In genomic region chr10:44466236-44466635, GRCh38 we compare ENCODE assay signal across 20 cellular contexts.
DNase-seq lines count a peak whose midpoint lies in the region; ATAC-seq and TF ChIP-seq lines count a peak whose summit lies in the region.
"Had no signal": no experiment of that assay in that cellular context is flagged by ENCODE, and none has a peak within 500 bp of the region (broad histone marks: within the 10 kb centered on the region; RNA-seq: fewer than 3 reads in every experiment).

No MANE protein-coding gene starts in this region.

- H3K79me2 ChIP-seq in PC-9 (ENCODE audit: low read depth): no peaks in the 10 kb centered on the region

- intact Hi-C loops in IMR-90 (cut with micrococcal nuclease): no loop called here
- intact Hi-C loops in PC-9 (cut with micrococcal nuclease; ENCODE audit: unreplicated experiment): no loop called here

- H3K27me3 ChIP-seq in IMR-90 (ENCODE audit: control insufficient read depth, insufficient read depth, low read length) (peaks cover 5% of the 10 kb centered on the region), brain microvascular endothelial cell (replicated peaks) (no peaks in the 10 kb centered on the region), PC-9 (ENCODE audit: insufficient read depth, low read depth) (peaks cover 55% of the 10 kb centered on the region)

- no peaks in the 10 kb centered on the region for H3K9me1 ChIP-seq in IMR-90 (ENCODE audit: insufficient read depth, low read length)

- peak; percentile 49; the same call in 1 of the 2 replicates for ATAC-seq in IMR-90 (ENCODE audit: low read depth)

- no peak overlapping the region for H2BK20ac ChIP-seq in IMR-90 (ENCODE audit: low read depth, low read length)

- H3K4me3 ChIP-seq in IMR-90 (ENCODE audit: insufficient read depth, low read depth, low read length) (no peak overlapping the region), brain microvascular endothelial cell (ENCODE audit: low read depth, low read length) (no peak overlapping the region), fibroblast of the aortic adventitia (ENCODE audit: low read depth, low read length) (no peak overlapping the region), PC-9 (no peak overlapping the region)

- no peak overlapping the region for H4K8ac ChIP-seq in IMR-90 (ENCODE audit: low read depth in 2 of 2, low read length in 2 of 2)

- H3K9me3 ChIP-seq in IMR-90 (ENCODE audit: control insufficient read depth, insufficient read depth, low read length): no peaks in the 10 kb centered on the region
- H3K9me3 ChIP-seq in PC-9 (ENCODE audit: insufficient read depth, low read depth): no peaks in the 10 kb centered on the region
- H3K9me3 ChIP-seq: SK-N-SH had no signal

- dilution Hi-C loops in IMR-90 (cut with HindIII; ENCODE audit: low sequenced_read_pairs, unreplicated experiment): no loop called here

- no peak overlapping the region for H4K91ac ChIP-seq in IMR-90 (ENCODE audit: insufficient read depth, low read depth, low read length)

- H3K36me3 ChIP-seq in IMR-90 (ENCODE audit: control insufficient read depth, insufficient read depth, low read length) (no peaks in the 10 kb centered on the region), brain microvascular endothelial cell (replicated peaks) (no peaks in the 10 kb centered on the region), PC-9 (ENCODE audit: low read depth) (no peaks in the 10 kb centered on the region)

- H3F3A ChIP-seq in PC-9 (ENCODE audit: insufficient read depth, low read depth): no peaks in the 10 kb centered on the region

- no peak overlapping the region for H2AK5ac ChIP-seq in IMR-90 (ENCODE audit: low read depth, low read length)

- H2BK15ac ChIP-seq in IMR-90 (ENCODE audit: low read depth, low read length): no peak overlapping the region

- H3K9ac ChIP-seq in IMR-90 (ENCODE audit: low read depth, low read length): no peak overlapping the region
- H3K9ac ChIP-seq: KMS-11, SK-N-SH had no signal

- no peak overlapping the region for H4K5ac ChIP-seq in IMR-90 (ENCODE audit: low read depth, low read length)

- H3K4me2 ChIP-seq in IMR-90 (ENCODE audit: low read depth, low read length) (no peak overlapping the region), PC-9 (no peak overlapping the region)
- H3K4me2 ChIP-seq: KMS-11, SK-N-SH had no signal

- no CpG with 5 or more reads among the region's 2 CpGs for WGBS in IMR-90 (ENCODE audit: extremely low coverage in 2 of 2, insufficient read length in 1 of 2), 2 experiments

- TF ChIP-seq CTCF in IMR-90 (conservative IDR thresholded peaks at IDR 0.05; ENCODE audit: low read depth, low read length): no peak
- TF ChIP-seq CTCF in brain microvascular endothelial cell (IDR thresholded peaks at IDR 0.05; ENCODE audit: low read depth, low read length, missing control alignments): no peak
- TF ChIP-seq CTCF in fibroblast of the aortic adventitia (IDR thresholded peaks at IDR 0.05; ENCODE audit: insufficient read depth, low read length): no peak
- no peak for TF ChIP-seq CTCF in PC-9 (conservative IDR thresholded peaks at IDR 0.05)

- DNase-seq in AG20443 (ENCODE audit: low spot score) (peak; percentile 20), IMR-90 (peak; percentile 51), brain microvascular endothelial cell (peak; percentile 49), fibroblast of the aortic adventitia (ENCODE audit: low read depth) (peak; percentile 58), COR-L47 (lab: John Stamatoyannopoulos, UW) (no peak), PC-9 (no peak), T-helper 2 cell (no peak)
- DNase-seq in stimulated activated CD4-positive, alpha-beta T cell treated with anti-CD3 and anti-CD28 coated beads, Interleukin-2, amount 100 ng/mL, for 24 hours: no peak
- DNase-seq: DMS153; NCI-H1048; NCI-H1436; NCI-H1930; NCI-H2171; NCI-H446; NCI-H526 treated with DMSO at 0.1 percent for 48 hours; NK-92 treated with Interleukin-12 subunit alpha and Interleukin-12 subunit beta, amount 100 ng/mL, for 24 hours; SHP77; SK-N-SH had no signal

- H3K9me2 ChIP-seq in PC-9 (ENCODE audit: insufficient read depth): no peaks in the 10 kb centered on the region
- H3K9me2 ChIP-seq: SK-N-SH had no signal

- H4K20me1 ChIP-seq in IMR-90 (ENCODE audit: insufficient read depth, low read length) (no peaks in the 10 kb centered on the region), PC-9 (ENCODE audit: insufficient read depth) (no peaks in the 10 kb centered on the region)

- H3K79me1 ChIP-seq in IMR-90 (ENCODE audit: low read depth in 1 of 2, low read length in 2 of 2): no peaks in the 10 kb centered on the region

- no peak for TF ChIP-seq POLR2A in IMR-90 (IDR thresholded peaks at IDR 0.05; ENCODE audit: low read depth, low read length)

- H2BK5ac ChIP-seq in IMR-90 (ENCODE audit: low read depth, low read length, poor library complexity, severe bottlenecking): no peak overlapping the region

- POLR2A ChIA-PET in IMR-90 (lab: Charles Lee; ENCODE audit: unreplicated experiment): no interaction called here
- POLR2A ChIA-PET in PC-9 (lab: Charles Lee; ENCODE audit: unreplicated experiment): no interaction called here

- BruUV-seq in IMR-90 (replicated peaks; lab: Mats Ljungman, UMichigan) (no TSS peak), PC-9 (replicated peaks; lab: Mats Ljungman, UMichigan) (no TSS peak)

- no peak overlapping the region for H3K14ac ChIP-seq in IMR-90 (replicated peaks; ENCODE audit: low read depth, low read length)

- CTCF ChIA-PET in IMR-90 (lab: Yijun Ruan, JAX) (interaction anchor here (1.0 kb wide), 1 partner anchor 389 kb away, joined by 3 read pairs; no protein-coding TSS in a partner anchor), PC-9 (lab: Charles Lee) (no interaction called here)

- no peak overlapping the region for H3K4ac ChIP-seq in IMR-90 (ENCODE audit: low read depth, low read length)

- H2AFZ ChIP-seq in IMR-90 (replicated peaks; ENCODE audit: low read length, poor library complexity) (no peak overlapping the region), PC-9 (no peak overlapping the region)

- no peak overlapping the region for H2AK9ac ChIP-seq in IMR-90 (replicated peaks; ENCODE audit: low read depth, low read length, poor library complexity)

- peaks cover 5% of the 10 kb centered on the region for H3K4me1 ChIP-seq in IMR-90 (ENCODE audit: control insufficient read depth, insufficient read depth, low read length)
- H3K4me1 ChIP-seq in PC-9 (replicated peaks; ENCODE audit: insufficient read depth): no peaks in the 10 kb centered on the region

- H3K56ac ChIP-seq in IMR-90 (ENCODE audit: extremely low read depth, insufficient read depth, low read length): no peak overlapping the region

- TF ChIP-seq RAD21 in IMR-90 (IDR thresholded peaks at IDR 0.05; ENCODE audit: low read length): no peak

- in situ Hi-C loops in IMR-90 (cut with MboI; ENCODE audit: low sequenced_read_pairs) (no loop called here), brain microvascular endothelial cell (cut with HindIII; ENCODE audit: low pct_ligation_motif_present, low sequenced_read_pairs) (no loop called here)

- H3K23ac ChIP-seq in IMR-90 (ENCODE audit: low read depth, low read length): no peak overlapping the region

- H2BK120ac ChIP-seq in IMR-90 (ENCODE audit: low read depth, low read length): no peak overlapping the region

- H3K18ac ChIP-seq in IMR-90 (ENCODE audit: low read depth, low read length): no peak overlapping the region

- H3K27ac ChIP-seq in IMR-90 (ENCODE audit: insufficient read depth, low read length) (no peak overlapping the region), brain microvascular endothelial cell (peak overlapping the region; percentile 28), PC-9 (no peak overlapping the region)
- H3K27ac ChIP-seq: 22Rv1, KMS-11 had no signal

TF ChIP-seq in IMR-90, 13 proteins besides CTCF, POLR2A, EP300 and RAD21:
- TF ChIP-seq USF2 (IDR thresholded peaks at IDR 0.05; ENCODE audit: low read depth, low read length) (no peak), BHLHE40 (IDR thresholded peaks at IDR 0.05; ENCODE audit: low read depth, low read length) (no peak), CHD1 (IDR thresholded peaks at IDR 0.05; ENCODE audit: low read depth, low read length) (no peak), MXI1 (IDR thresholded peaks at IDR 0.05; ENCODE audit: borderline replicate concordance, low read depth, low read length) (no peak), ELK1 (IDR thresholded peaks at IDR 0.05; ENCODE audit: borderline replicate concordance, low read depth, low read length) (no peak), RFX5 (IDR thresholded peaks at IDR 0.05; ENCODE audit: low read depth, low read length) (no peak), FOS (IDR thresholded peaks at IDR 0.05; ENCODE audit: low read depth, low read length) (no peak), MAFK (IDR thresholded peaks at IDR 0.05; ENCODE audit: low read depth, low read length) (no peak), MAZ (IDR thresholded peaks at IDR 0.05; ENCODE audit: borderline replicate concordance, low read depth, low read length) (no peak)

Comparison
In these comparisons a context has a peak if more than half of its experiments do, and no peak if none do; other contexts are left out.
1. DNase-seq: peak in AG20443 (single experiment), IMR-90 (single experiment), brain microvascular endothelial cell (single experiment) and fibroblast of the aortic adventitia (single experiment); none in COR-L47 (single experiment), stimulated activated CD4-positive, alpha-beta T cell treated with anti-CD3 and anti-CD28 coated beads, Interleukin-2, amount 100 ng/mL, for 24 hours (0 of 2), PC-9 (0 of 2) and T-helper 2 cell (0 of 5).